8 cellular contexts compared by ENCODE assay signal in the genomic region with DNA sequence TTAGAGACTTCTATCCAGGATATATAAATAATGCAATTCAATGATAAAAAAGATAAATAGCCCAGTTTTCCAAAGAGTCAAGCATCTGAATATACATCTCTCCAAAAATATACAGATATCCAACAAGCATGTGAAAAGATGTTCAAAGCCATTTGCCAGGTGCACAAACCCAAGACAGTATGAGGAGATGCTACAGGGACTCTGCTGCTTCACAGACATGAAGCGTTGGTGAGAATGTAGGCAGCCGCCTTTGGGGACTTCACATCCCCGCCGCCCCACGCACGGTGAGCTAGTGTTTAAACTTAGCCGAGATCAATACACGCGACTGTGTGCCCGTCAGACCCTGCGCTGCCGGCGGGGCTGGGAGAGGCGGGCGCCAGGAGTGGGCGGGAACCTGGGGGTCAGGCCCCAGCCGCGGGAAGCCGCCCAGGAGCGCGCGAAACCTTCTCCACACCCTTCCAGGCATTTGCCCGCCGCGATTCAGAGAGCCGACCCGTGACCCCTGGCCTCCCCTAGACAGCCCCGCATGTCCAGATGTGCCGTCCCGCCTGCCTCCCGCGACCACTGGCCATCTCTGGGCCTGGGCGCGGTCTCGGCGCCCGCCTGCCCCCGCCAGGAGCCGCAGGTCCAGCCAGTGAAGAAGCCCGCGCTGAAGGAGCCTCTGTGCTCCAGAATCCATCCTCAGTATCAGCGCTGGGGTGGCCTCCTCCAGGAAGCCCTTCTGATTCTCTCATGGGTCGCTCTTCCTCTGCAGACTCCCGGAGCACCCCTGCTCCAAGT. TPM values are rescaled to one million over a fixed set of nuclear protein-coding genes. Genes with fewer than 3 reads are reported as not detected.
DNase-seq lines count a peak whose midpoint lies in the region; ATAC-seq, FAIRE-seq and TF ChIP-seq lines count a peak whose summit lies in the region.

No MANE protein-coding gene starts in this region.

- ATAC-seq in HG02610 (IDR thresholded peaks at IDR 0.05; ENCODE audit: unreplicated experiment) (peak; percentile 26), GM12878 (peak; percentile 60), lung (ENCODE audit: insufficient read depth, low FRiP score) (peak; percentile 35)

- SMC1A ChIA-PET in GM12878 (lab: Charles Lee; ENCODE audit: uncharacterized antibody, unreplicated experiment) = interaction anchor here (3.6 kb wide), 1 partner anchor 88 kb away, joined by 14 read pairs; no protein-coding TSS in a partner anchor

- H3K9ac ChIP-seq in GM12878 (ENCODE audit: control insufficient read depth, insufficient read depth, low read length) = peak overlapping the region; percentile 32

- H3K4me2 ChIP-seq in GM12878 (ENCODE audit: control insufficient read depth, insufficient read depth) = peak overlapping the region; percentile 71

- no TSS peak for BruUV-seq in GM12878 (replicated peaks; lab: Mats Ljungman, UMichigan)

- RAD21 ChIA-PET in GM12878 (lab: Charles Lee; ENCODE audit: unreplicated experiment) = interaction anchor here (0.9 kb wide), 1 partner anchor 35 kb away, joined by 3 read pairs; no protein-coding TSS in a partner anchor

- peak; percentile 45; the same call in 1 of the 2 replicates for TF ChIP-seq POLR2A in GM12878 (IDR thresholded peaks at IDR 0.05; ENCODE audit: low read depth, low read length)

- H3K27me3 Mint-ChIP-seq in type B pancreatic cell = peaks cover 92% of the 10 kb centered on the region

- no peaks in the 10 kb centered on the region for H3K9me3 ChIP-seq in GM12878 (replicated peaks; ENCODE audit: control insufficient read depth, insufficient read depth, low read length)
- H3K9me3 ChIP-seq in lung (ENCODE audit: control insufficient read depth in 2 of 2, insufficient read depth in 1 of 2, low read length in 1 of 2) = no peaks in the 10 kb centered on the region

- H3K4me1 Mint-ChIP-seq in type B pancreatic cell (ENCODE audit: unreplicated experiment) = peaks cover 4% of the 10 kb centered on the region

- H3K79me2 ChIP-seq in GM12878 (ENCODE audit: control insufficient read depth, insufficient read depth, low read length) = peaks cover 39% of the 10 kb centered on the region

- no peaks in the 10 kb centered on the region for H4K20me1 ChIP-seq in GM12878 (ENCODE audit: control insufficient read depth, insufficient read depth)

- H3K27me3 ChIP-seq in GM12878 (replicated peaks in 1 of 2; ENCODE audit: control insufficient read depth in 2 of 2, insufficient read depth in 2 of 2, low read length in 1 of 2) (no peaks in the 10 kb centered on the region), lung (ENCODE audit: control insufficient read depth, insufficient read depth) (no peaks in the 10 kb centered on the region)

- no peak for TF ChIP-seq EP300 in GM12878 (IDR thresholded peaks at IDR 0.05; ENCODE audit: borderline replicate concordance in 1 of 2, control insufficient read depth in 1 of 2, low read depth in 2 of 2, low read length in 2 of 2)

- TF ChIP-seq CTCF in GM12878 (IDR thresholded peaks at IDR 0.05 in 2 of 3, conservative IDR thresholded peaks at IDR 0.05 in 1 of 3; ENCODE audit: control insufficient read depth in 2 of 3, extremely low read depth in 1 of 3, insufficient read depth in 1 of 3, low read depth in 3 of 3, low read length in 3 of 3) (no peak), lung (IDR thresholded peaks at IDR 0.05; ENCODE audit: control extremely low read depth, extremely low read depth) (no peak), type B pancreatic cell (conservative IDR thresholded peaks at IDR 0.05) (no peak)

- in situ Hi-C loops in GM12878 (cut with MboI) = no loop called here

- CTCF ChIA-PET in GM12878 (lab: Yijun Ruan, JAX) = no interaction called here

- H3K4me1 ChIP-seq in GM12878 (ENCODE audit: control insufficient read depth, insufficient read depth, low read length) (peaks cover 27% of the 10 kb centered on the region), lung (ENCODE audit: control insufficient read depth in 2 of 2, insufficient read depth in 2 of 2, low read length in 2 of 2) (peaks cover 2 to 17% of the 10 kb centered on the region in 2 donors)

- H2AFZ ChIP-seq in GM12878 (ENCODE audit: control insufficient read depth, low read depth, low read length) = peak overlapping the region; percentile 26

- intact Hi-C loops in GM12878 (cut with micrococcal nuclease; ENCODE audit: unreplicated experiment) = loop anchor here (2.0 to 10.0 kb wide), 2 partner anchors 122 to 408 kb away; no protein-coding TSS in a partner anchor

- DNase-seq in NCI-H1694 (lab: John Stamatoyannopoulos, UW) = peak; percentile 2
- no peak for DNase-seq in NCI-H1694 treated with DMSO at 0.1 percent for 48 hours (lab: John Stamatoyannopoulos, UW)
- peak; percentile 62 for DNase-seq in NCI-H774 (lab: John Stamatoyannopoulos, UW)
- DNase-seq in GM12878 (ENCODE audit: low read depth, low spot score) = no peak
- DNase-seq in lung (ENCODE audit: low spot score) = no peak
- DNase-seq in type B pancreatic cell (ENCODE audit: extremely low spot score, unreplicated experiment) = no peak
- DNase-seq in OCI-M1 (lab: John Stamatoyannopoulos, UW) = no peak

- H3K27ac ChIP-seq in GM12878 (ENCODE audit: control insufficient read depth, insufficient read depth) (peak overlapping the region; percentile 74), lung (ENCODE audit: low read depth in 1 of 2, low read length in 1 of 2) (peak overlapping the region in 1 of 2 donors; percentile 68)

- H3K36me3 ChIP-seq in GM12878 (ENCODE audit: control insufficient read depth in 2 of 2, insufficient read depth in 2 of 2, low read length in 1 of 2) = no peaks in the 10 kb centered on the region
- H3K36me3 ChIP-seq in lung (ENCODE audit: control insufficient read depth in 2 of 2, insufficient read depth in 2 of 2, low read length in 2 of 2) = no peaks in the 10 kb centered on the region

- peak overlapping the region; percentile 75 for H3K27ac Mint-ChIP-seq in type B pancreatic cell

- WGBS in GM12878 (ENCODE audit: insufficient coverage, insufficient replicate concordance, low lambda C conversion rate, missing lambda C conversion rate) = 1% methylated on average over 42 of the region's 44 CpGs
- 1 to 3% methylated on average over 37 to 44 of the region's 44 CpGs for WGBS in lung, 2 donors

- FAIRE-seq in GM12878 (lab: Jason Lieb, UNC) = no peak

- H3K4me3 ChIP-seq in GM12878 (peak overlapping the region; percentile 74), lung (peak overlapping the region; percentile 33)

- H3K36me3 Mint-ChIP-seq in type B pancreatic cell = no peaks in the 10 kb centered on the region

- H3K4me3 Mint-ChIP-seq in type B pancreatic cell = peak overlapping the region; percentile 88

- TF ChIP-seq RAD21 in GM12878 (IDR thresholded peaks at IDR 0.05; ENCODE audit: insufficient read depth, low read depth, low read length) = no peak

- no peaks in the 10 kb centered on the region for H3K9me3 Mint-ChIP-seq in type B pancreatic cell

- POLR2A ChIA-PET in GM12878 (lab: Charles Lee) = no interaction called here

TF ChIP-seq in GM12878, 131 proteins besides CTCF, POLR2A, EP300 and RAD21 (continues in another document):
- TF ChIP-seq FOS (IDR thresholded peaks at IDR 0.05; ENCODE audit: borderline replicate concordance, extremely low read depth, insufficient read length) (no peak), HDAC6 (IDR thresholded peaks at IDR 0.05; ENCODE audit: unreplicated experiment) (no peak), RELA (IDR thresholded peaks at IDR 0.05; ENCODE audit: borderline replicate concordance, partially characterized antibody) (no peak), SMAD1 (IDR thresholded peaks at IDR 0.05; ENCODE audit: low read depth, partially characterized antibody) (no peak), EGR1 (IDR thresholded peaks at IDR 0.05; ENCODE audit: borderline replicate concordance in 1 of 2, low read depth in 2 of 2, low read length in 2 of 2) (peak in 1 of 2 experiments; percentile 31; a peak in 1 of 3 replicates)

RNA-seq across cellular contexts. Expression of a gene that starts 0.8 kb away (rescaled TPM):
- 41.8 and 52.8 TPM in 2 replicates for total RNA-seq in GM12878 (2013; cell fraction: nucleolus; rRNA removed)
- total RNA-seq in GM12878 (2014; rRNA removed) = 67.1 and 72.5 TPM in 2 replicates
- 29.0 and 29.8 TPM in 2 replicates for total RNA-seq in GM12878 (2014; rRNA removed; fragmentation: Illumina TruSeq; extraction: Trizol)
- 62.4 and 69.0 TPM in 2 replicates for total RNA-seq in GM12878 (2021)
- 20.4 TPM for polyA plus RNA-seq in GM12878 (2011; ENCODE audit: low read depth)
- 0.33 and 0.43 TPM in 2 replicates for polyA plus RNA-seq in GM12878 (2011; rRNA removed)
- 0.55 and 0.76 TPM in 2 replicates for polyA plus RNA-seq in GM12878 (2011; cell fraction: cytosol; rRNA removed)
- polyA plus RNA-seq in GM12878 (2011; cell fraction: nucleus; rRNA removed) = 2.6 and 4.4 TPM in 2 replicates
- polyA plus RNA-seq in GM12878 (2012) = 48.8 and 49.2 TPM in 2 replicates
- 27.6 and 49.5 TPM in 2 replicates for polyA plus RNA-seq in GM12878 (2014; fragmentation: Illumina TruSeq; extraction: Trizol)
- polyA plus RNA-seq in GM12878 (2014; fragmentation: Nextera tagmentation; extraction: Ambion mirVana) = 1 to 10 TPM; 3.3 to 6.5 TPM
- 102 and 104 TPM in 2 replicates for polyA plus RNA-seq in GM12878 (2014; rRNA removed)
- polyA plus RNA-seq in GM12878 (2016; fragmentation: Nextera tagmentation; extraction: Ambion mirVana) = 10 to 100 TPM; 31.1 to 37.4 TPM
- 0.15 and 1.2 TPM in 2 replicates for polyA minus RNA-seq in GM12878 (2011; rRNA and poly(A)+ RNA removed)
- not detected in 2 replicates for polyA minus RNA-seq in GM12878 (2011; cell fraction: cytosol; rRNA and poly(A)+ RNA removed)
- 0.24 and 1.4 TPM in 2 replicates for polyA minus RNA-seq in GM12878 (2011; cell fraction: nucleus; rRNA and poly(A)+ RNA removed)
- 100 to 1,000 TPM in 1 of 2 donors, 10 to 100 TPM in 1; 21.5 to 190 TPM for total RNA-seq in lung
- 100 to 1,000 TPM in 1 of 2 donors, 10 to 100 TPM in 1; 98.6 to 270 TPM for polyA plus RNA-seq in lung
- total RNA-seq in type B pancreatic cell (ENCODE audit: low replicate concordance) = 7.9 and 17.3 TPM in 2 replicates

RNA-seq across cellular contexts. Expression of a gene that starts 57.8 kb away (rescaled TPM):
- not detected in 2 replicates for total RNA-seq in GM12878 (2013; cell fraction: nucleolus; rRNA removed)
- total RNA-seq in GM12878 (2014; rRNA removed) = 0.56 and 0.76 TPM in 2 replicates
- 0.27 and 0.51 TPM in 2 replicates for total RNA-seq in GM12878 (2014; rRNA removed; fragmentation: Illumina TruSeq; extraction: Trizol)
- total RNA-seq in GM12878 (2021) = 0.23 and 0.29 TPM in 2 replicates
- 0.21 TPM for polyA plus RNA-seq in GM12878 (2011; ENCODE audit: low read depth)
- polyA plus RNA-seq in GM12878 (2011; rRNA removed) = not detected in 2 replicates
- polyA plus RNA-seq in GM12878 (2011; cell fraction: cytosol; rRNA removed) = not detected in 2 replicates
- polyA plus RNA-seq in GM12878 (2011; cell fraction: nucleus; rRNA removed) = 0.04 and 0.09 TPM in 2 replicates
- polyA plus RNA-seq in GM12878 (2012) = 0.24 and 0.26 TPM in 2 replicates
- polyA plus RNA-seq in GM12878 (2014; fragmentation: Illumina TruSeq; extraction: Trizol) = 0.31 and 0.89 TPM in 2 replicates
- under 1 TPM; 0.26 to 0.40 TPM for polyA plus RNA-seq in GM12878 (2014; fragmentation: Nextera tagmentation; extraction: Ambion mirVana)
- polyA plus RNA-seq in GM12878 (2014; rRNA removed) = 0.41 and 0.44 TPM in 2 replicates
- polyA plus RNA-seq in GM12878 (2016; fragmentation: Nextera tagmentation; extraction: Ambion mirVana) = under 1 TPM; 0.14 to 0.21 TPM
- polyA minus RNA-seq in GM12878 (2011; rRNA and poly(A)+ RNA removed) = not detected in 2 replicates
- not detected in 2 replicates for polyA minus RNA-seq in GM12878 (2011; cell fraction: cytosol; rRNA and poly(A)+ RNA removed)
- not detected in 2 replicates for polyA minus RNA-seq in GM12878 (2011; cell fraction: nucleus; rRNA and poly(A)+ RNA removed)
- total RNA-seq in lung = under 1 TPM; 0.15 to 0.31 TPM
- under 1 TPM in 1 of 2 donors, not detected in 1; 0.28 TPM for polyA plus RNA-seq in lung
- 0.14 TPM in 2 replicates for total RNA-seq in type B pancreatic cell (ENCODE audit: low replicate concordance)

Comparison
In these comparisons a context has a peak if more than half of its experiments do, and no peak if none do; other contexts are left out.
1. DNase-seq: peak in NCI-H1694 (single experiment) and NCI-H774 (single experiment); none in NCI-H1694 treated with DMSO at 0.1 percent for 48 hours (single experiment), GM12878 (single experiment), lung (single experiment), type B pancreatic cell (single experiment) and OCI-M1 (single experiment).
2. Peak in every context shown above with its lines, with median percentiles within 50 percentile points of each other: ATAC-seq.